ENCODE assay signal across 8 cellular contexts in the genomic region with DNA sequence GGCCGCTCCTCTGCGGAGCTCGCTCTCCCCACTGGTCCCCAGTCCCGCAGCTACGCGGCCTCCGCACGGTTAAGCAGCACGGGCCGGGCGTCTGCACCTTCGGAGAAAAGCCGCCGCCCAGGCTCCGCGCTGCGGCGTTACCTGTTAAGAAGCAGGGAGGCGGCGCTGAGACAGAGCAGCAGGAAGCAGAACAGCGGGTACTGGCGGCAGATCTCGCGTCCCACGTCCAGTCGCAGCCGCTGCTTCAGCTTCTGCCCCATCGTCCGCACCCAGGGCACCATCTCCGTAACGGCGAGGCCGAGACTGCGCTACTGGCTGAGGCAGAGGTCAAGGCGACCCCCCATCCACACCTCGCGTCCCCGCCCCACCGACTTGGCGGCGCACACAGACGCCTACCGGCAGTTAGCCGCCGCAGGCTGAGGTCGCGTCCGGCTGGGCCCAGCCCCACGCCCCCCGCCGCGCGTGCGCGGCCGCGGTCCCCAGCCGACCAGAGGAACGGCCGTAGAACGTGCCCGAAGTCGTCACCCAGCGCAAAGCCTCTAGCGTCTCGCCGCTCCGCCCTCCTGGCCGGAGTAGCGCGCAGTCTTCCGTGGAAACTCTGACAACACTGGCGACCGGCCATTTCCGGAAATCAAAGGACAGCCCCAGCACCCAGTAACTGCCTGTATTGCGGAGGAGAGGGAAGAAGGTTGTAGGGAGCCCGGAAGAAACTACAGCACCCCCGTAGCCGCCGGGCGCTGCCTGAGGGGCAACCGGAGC. TPM values are rescaled to one million over a fixed set of nuclear protein-coding genes. Genes with fewer than 3 reads are reported as not detected.
DNase-seq lines count a peak whose midpoint lies in the region; ATAC-seq, FAIRE-seq and TF ChIP-seq lines count a peak whose summit lies in the region.

A gene with protein sequence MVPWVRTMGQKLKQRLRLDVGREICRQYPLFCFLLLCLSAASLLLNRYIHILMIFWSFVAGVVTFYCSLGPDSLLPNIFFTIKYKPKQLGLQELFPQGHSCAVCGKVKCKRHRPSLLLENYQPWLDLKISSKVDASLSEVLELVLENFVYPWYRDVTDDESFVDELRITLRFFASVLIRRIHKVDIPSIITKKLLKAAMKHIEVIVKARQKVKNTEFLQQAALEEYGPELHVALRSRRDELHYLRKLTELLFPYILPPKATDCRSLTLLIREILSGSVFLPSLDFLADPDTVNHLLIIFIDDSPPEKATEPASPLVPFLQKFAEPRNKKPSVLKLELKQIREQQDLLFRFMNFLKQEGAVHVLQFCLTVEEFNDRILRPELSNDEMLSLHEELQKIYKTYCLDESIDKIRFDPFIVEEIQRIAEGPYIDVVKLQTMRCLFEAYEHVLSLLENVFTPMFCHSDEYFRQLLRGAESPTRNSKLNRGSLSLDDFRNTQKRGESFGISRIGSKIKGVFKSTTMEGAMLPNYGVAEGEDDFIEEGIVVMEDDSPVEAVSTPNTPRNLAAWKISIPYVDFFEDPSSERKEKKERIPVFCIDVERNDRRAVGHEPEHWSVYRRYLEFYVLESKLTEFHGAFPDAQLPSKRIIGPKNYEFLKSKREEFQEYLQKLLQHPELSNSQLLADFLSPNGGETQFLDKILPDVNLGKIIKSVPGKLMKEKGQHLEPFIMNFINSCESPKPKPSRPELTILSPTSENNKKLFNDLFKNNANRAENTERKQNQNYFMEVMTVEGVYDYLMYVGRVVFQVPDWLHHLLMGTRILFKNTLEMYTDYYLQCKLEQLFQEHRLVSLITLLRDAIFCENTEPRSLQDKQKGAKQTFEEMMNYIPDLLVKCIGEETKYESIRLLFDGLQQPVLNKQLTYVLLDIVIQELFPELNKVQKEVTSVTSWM (minus strand): TSS at position 421 of the 759 bp plus-strand sequence. CDS start 140 bp downstream, at position 281.

- peaks cover 12% of the 10 kb centered on the region for H3K4me1 Mint-ChIP-seq in astrocyte (ENCODE audit: low read depth, unreplicated experiment)

- peak within 1 kb of the TSS; percentile 93 for H3K4me2 ChIP-seq in astrocyte (ENCODE audit: low read length)

- H3K4me3 Mint-ChIP-seq in astrocyte (ENCODE audit: unreplicated experiment), result peak within 1 kb of the TSS; percentile 91

- H3K27me3 Mint-ChIP-seq in astrocyte (ENCODE audit: low read depth, unreplicated experiment), result no peaks in the 10 kb centered on the region

- H3K27ac Mint-ChIP-seq in astrocyte (ENCODE audit: unreplicated experiment), result peak within 1 kb of the TSS; percentile 98

- intact Hi-C loops in vagina (cut with DNase I), result loop anchor here (2.0 kb wide), 1 partner anchor 49 kb away; a partner anchor contains a TSS

- peaks cover 45% of the 10 kb centered on the region for H3K79me2 ChIP-seq in astrocyte (ENCODE audit: insufficient read depth, low read length)

- H3K9ac ChIP-seq in astrocyte (ENCODE audit: low read length) (peak within 1 kb of the TSS; percentile 91), rectal smooth muscle tissue (ENCODE audit: low read length) (peak within 1 kb of the TSS; percentile 84)

- peaks cover 5% of the 10 kb centered on the region for H3K36me3 Mint-ChIP-seq in astrocyte (ENCODE audit: low read depth, unreplicated experiment)

- H3K27ac ChIP-seq in astrocyte (ENCODE audit: low read depth, low read length), result peak within 1 kb of the TSS; percentile 91
- H3K27ac ChIP-seq in rectal smooth muscle tissue (ENCODE audit: low read depth, low read length), result peak within 1 kb of the TSS; percentile 92
- H3K27ac ChIP-seq in vagina, result peak within 1 kb of the TSS; percentile 94

- H3K9me3 Mint-ChIP-seq in astrocyte (ENCODE audit: unreplicated experiment), result no peaks in the 10 kb centered on the region

- H3K9me3 ChIP-seq in astrocyte (ENCODE audit: insufficient read depth, low read depth, low read length), result no peaks in the 10 kb centered on the region
- no peaks in the 10 kb centered on the region for H3K9me3 ChIP-seq in vagina

- H3K27me3 ChIP-seq in astrocyte (ENCODE audit: insufficient read depth, low read length) (no peaks in the 10 kb centered on the region), rectal smooth muscle tissue (ENCODE audit: control insufficient read depth, insufficient read depth, low read length) (no peaks in the 10 kb centered on the region), vagina (no peaks in the 10 kb centered on the region)

- FAIRE-seq in GM18507 (lab: Jason Lieb, UNC) (peak; percentile 99), astrocyte (lab: Jason Lieb, UNC) (no peak)

- H3K36me3 ChIP-seq in astrocyte (ENCODE audit: insufficient read depth, low read length) (no peaks in the 10 kb centered on the region), rectal smooth muscle tissue (ENCODE audit: control insufficient read depth, insufficient read depth, low read length) (no peaks in the 10 kb centered on the region), vagina (no peaks in the 10 kb centered on the region)

- DNase-seq in GM18507 (ENCODE audit: extremely low spot score, insufficient read length, low read depth) (peak; percentile 86), NCI-H1930 (lab: John Stamatoyannopoulos, UW) (peak; percentile 65 to 72), T-helper 22 cell (ENCODE audit: low read depth) (peak; percentile 60), astrocyte (ENCODE audit: low read depth) (peak; percentile 92), hepatic stellate cell (ENCODE audit: low spot score) (peak; percentile 89), vagina (ENCODE audit: extremely low spot score in 2 of 2) (peak in 1 of 2 donors; percentile 96)

- peak within 1 kb of the TSS; percentile 93 for H2AFZ ChIP-seq in astrocyte (ENCODE audit: low read depth, low read length)

- ATAC-seq in HG02943 (IDR thresholded peaks at IDR 0.05; ENCODE audit: low read depth, unreplicated experiment), result peak; percentile 91

- H3K4me1 ChIP-seq in astrocyte (ENCODE audit: insufficient read depth, low read length), result peaks cover 9% of the 10 kb centered on the region
- H3K4me1 ChIP-seq in rectal smooth muscle tissue (ENCODE audit: control insufficient read depth, insufficient read depth, low read length), result no peaks in the 10 kb centered on the region
- H3K4me1 ChIP-seq in vagina, result peaks cover 19% of the 10 kb centered on the region

- TF ChIP-seq CTCF in astrocyte (IDR thresholded peaks at IDR 0.05; ENCODE audit: insufficient read depth, low read depth, low read length), result no peak
- TF ChIP-seq CTCF in vagina (IDR thresholded peaks at IDR 0.05), result no peak

- peak in 1 of 2 donors; percentile 75 for TF ChIP-seq POLR2A in vagina (IDR thresholded peaks at IDR 0.05)

- H3K4me3 ChIP-seq in astrocyte (ENCODE audit: insufficient read depth, low read depth, low read length), result peak within 1 kb of the TSS; percentile 77
- H3K4me3 ChIP-seq in rectal smooth muscle tissue (ENCODE audit: low read length), result peak within 1 kb of the TSS; percentile 98
- peak within 1 kb of the TSS; percentile 89 to 93 for H3K4me3 ChIP-seq in vagina

- H4K20me1 ChIP-seq in astrocyte (ENCODE audit: insufficient read depth, low read length), result peaks cover 35% of the 10 kb centered on the region

RNA-seq across cellular contexts. Expression of the gene that starts here (rescaled TPM):
- total RNA-seq in astrocyte, result 89.5 and 90.5 TPM in 2 replicates
- total RNA-seq in vagina, result 64.8 TPM
